Comparison of ENCODE assay signal across 22 cellular contexts in genomic region chr6:88750936-88751335, GRCh38.
DNase-seq lines count a peak whose midpoint lies in the region; ATAC-seq and TF ChIP-seq lines count a peak whose summit lies in the region.
"Had no signal": no experiment of that assay in that cellular context is flagged by ENCODE, and none has a peak within 500 bp of the region (broad histone marks: within the 10 kb centered on the region; RNA-seq: fewer than 3 reads in every experiment).

No MANE protein-coding gene starts in this region.

- peaks cover 26% of the 10 kb centered on the region for H3F3A ChIP-seq in SU-DHL-6 (ENCODE audit: insufficient read depth)
- no peaks in the 10 kb centered on the region for H3F3A ChIP-seq in neural cell (ENCODE audit: insufficient read depth, low read length, poor library complexity, severe bottlenecking)

- H3K36me3 ChIP-seq in SU-DHL-6 (ENCODE audit: low read length), result peaks cover 56% of the 10 kb centered on the region
- no peaks in the 10 kb centered on the region for H3K36me3 ChIP-seq in neural cell (ENCODE audit: insufficient read depth, low read length)
- no peaks in the 10 kb centered on the region for H3K36me3 ChIP-seq in uterus

- H3K9me2 ChIP-seq in SU-DHL-6 (replicated peaks; ENCODE audit: insufficient read depth, low read length), result no peaks in the 10 kb centered on the region
- no peaks in the 10 kb centered on the region for H3K9me2 ChIP-seq in neural cell (ENCODE audit: insufficient read depth, low read length)

- H3K9me3 ChIP-seq in SU-DHL-6 (ENCODE audit: insufficient read depth, low read length) (no peaks in the 10 kb centered on the region), neural cell (ENCODE audit: low read length) (no peaks in the 10 kb centered on the region), uterus (no peaks in the 10 kb centered on the region)
- H3K9me3 ChIP-seq: A549 had no signal

- no peak for TF ChIP-seq CTCF in SU-DHL-6 (IDR thresholded peaks at IDR 0.05; ENCODE audit: insufficient read depth, low read length, poor library complexity, severe bottlenecking)
- no peak for TF ChIP-seq CTCF in neural cell (IDR thresholded peaks at IDR 0.05; ENCODE audit: poor library complexity, severe bottlenecking)
- TF ChIP-seq CTCF in uterus (IDR thresholded peaks at IDR 0.05), result no peak

- TF ChIP-seq POLR2A in uterus (IDR thresholded peaks at IDR 0.05), result no peak

- H3K4me3 ChIP-seq in SU-DHL-6 (ENCODE audit: insufficient read depth, low read length, poor library complexity, severe bottlenecking), result no peak overlapping the region
- no peak overlapping the region for H3K4me3 ChIP-seq in neural cell (ENCODE audit: low read length)
- no peak overlapping the region for H3K4me3 ChIP-seq in uterus
- H3K4me3 ChIP-seq: A549; BLaER1 treated with 17β-estradiol and CSF1 and Interleukin-3, amounts not matched to agents 10 nM and 100 nM; GM12878 had no signal

- intact Hi-C loops in uterus (cut with DNase I; ENCODE audit: low total_unique reads), result no loop called here

- no peak for TF ChIP-seq EP300 in neural cell (conservative IDR thresholded peaks at IDR 0.05; ENCODE audit: poor library complexity, severe bottlenecking)

- H3K27me3 ChIP-seq in SU-DHL-6 (ENCODE audit: low read length), result no peaks in the 10 kb centered on the region
- no peaks in the 10 kb centered on the region for H3K27me3 ChIP-seq in neural cell (ENCODE audit: insufficient read depth, low read depth, low read length)
- H3K27me3 ChIP-seq in uterus, result no peaks in the 10 kb centered on the region
- H3K27me3 ChIP-seq: BLaER1 treated with 17β-estradiol and CSF1 and Interleukin-3, amounts not matched to agents 10 nM and 100 nM had no signal

- H3K79me2 ChIP-seq in SU-DHL-6 (ENCODE audit: insufficient read depth, low read length) (peaks cover 100% of the 10 kb centered on the region), neural cell (replicated peaks; ENCODE audit: insufficient read depth, low read length) (no peaks in the 10 kb centered on the region)

- peaks cover 36% of the 10 kb centered on the region for H4K20me1 ChIP-seq in SU-DHL-6 (ENCODE audit: low read depth, low read length)
- H4K20me1 ChIP-seq in neural cell (ENCODE audit: insufficient read depth), result no peaks in the 10 kb centered on the region
- H4K20me1 ChIP-seq: BLaER1 treated with 17β-estradiol and CSF1 and Interleukin-3, amounts not matched to agents 10 nM and 100 nM had no signal

- DNase-seq in NCI-H1436 (lab: John Stamatoyannopoulos, UW), result peak; percentile 1
- no peak for DNase-seq in NCI-H1436 treated with DMSO at 0.1 percent for 48 hours (lab: John Stamatoyannopoulos, UW)
- no peak for DNase-seq in uterus
- DNase-seq: AML-193; CD4-positive, alpha-beta T cell; CD8-positive, alpha-beta T cell; COR-L47; DMS 273 treated with DMSO at 0.1 percent for 48 hours; DMS153; DMS53; DMS79; DND-41; EL; GDM1 had no signal

- H3K4me2 ChIP-seq in SU-DHL-6 (ENCODE audit: low read depth, low read length, poor library complexity, severe bottlenecking) (peak overlapping the region; percentile 99), neural cell (ENCODE audit: low read length) (no peak overlapping the region)
- H3K4me2 ChIP-seq: A549; BLaER1 treated with 17β-estradiol and CSF1 and Interleukin-3, amounts not matched to agents 10 nM and 100 nM had no signal

- H2AFZ ChIP-seq in SU-DHL-6 (ENCODE audit: low read depth, low read length, severe bottlenecking), result no peak overlapping the region
- no peak overlapping the region for H2AFZ ChIP-seq in neural cell (ENCODE audit: low read depth, low read length)

- no peak overlapping the region for H3K27ac ChIP-seq in SU-DHL-6 (ENCODE audit: low read depth, low read length)
- peak overlapping the region; percentile 60 for H3K27ac ChIP-seq in neural cell (ENCODE audit: low read length)
- no peak overlapping the region for H3K27ac ChIP-seq in uterus
- H3K27ac ChIP-seq: 22Rv1; A549; BLaER1 treated with 17β-estradiol and CSF1 and Interleukin-3, amounts not matched to agents 10 nM and 100 nM; C4-2B had no signal

- no peaks in the 10 kb centered on the region for H3K4me1 ChIP-seq in uterus
- H3K4me1 ChIP-seq: A549; BLaER1 treated with 17β-estradiol and CSF1 and Interleukin-3, amounts not matched to agents 10 nM and 100 nM had no signal

- H3K9ac ChIP-seq in SU-DHL-6 (ENCODE audit: low read length) (no peak overlapping the region), neural cell (ENCODE audit: low read length) (no peak overlapping the region)
- H3K9ac ChIP-seq: BLaER1 treated with 17β-estradiol and CSF1 and Interleukin-3, amounts not matched to agents 10 nM and 100 nM had no signal

- TF ChIP-seq RAD21 in neural cell (conservative IDR thresholded peaks at IDR 0.05), result no peak

- no peak for ATAC-seq in HG02759 (IDR thresholded peaks at IDR 0.05; ENCODE audit: unreplicated experiment)
- ATAC-seq: A549; CD8-positive, alpha-beta T cell; GM12878 had no signal

TF ChIP-seq in neural cell, 6 proteins besides CTCF, POLR2A, EP300 and RAD21:
- TF ChIP-seq POLR2AphosphoS5 (IDR thresholded peaks at IDR 0.05) (no peak), EZH2 (IDR thresholded peaks at IDR 0.05; ENCODE audit: borderline replicate concordance, insufficient read depth, low read length, poor library complexity, severe bottlenecking) (no peak), REST (IDR thresholded peaks at IDR 0.05; ENCODE audit: borderline replicate concordance) (no peak), MXI1 (conservative IDR thresholded peaks at IDR 0.05; ENCODE audit: poor library complexity, severe bottlenecking) (no peak), TAF1 (IDR thresholded peaks at IDR 0.05; ENCODE audit: low read depth) (no peak), SMC3 (conservative IDR thresholded peaks at IDR 0.05; ENCODE audit: poor library complexity) (no peak)
